ENCODE assay signal across 8 cellular contexts in the genomic region with DNA sequence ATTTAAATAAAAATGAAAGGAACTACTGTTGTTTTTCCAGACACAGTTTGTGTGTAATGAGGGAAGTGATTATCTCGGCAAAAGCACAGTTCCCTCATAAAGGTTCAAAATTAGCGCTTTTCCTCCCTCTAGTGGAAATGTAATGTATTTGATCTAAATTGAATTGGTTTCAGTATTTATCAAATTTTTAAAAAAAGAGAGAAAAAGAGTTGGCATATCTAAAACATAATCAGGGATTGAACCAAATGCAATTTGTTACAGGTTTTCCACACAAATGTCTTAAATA. TPM values are rescaled to one million over a fixed set of nuclear protein-coding genes. Genes with fewer than 3 reads are reported as not detected.
A peak's percentile ranks its signal among the peaks of the same experiment; 100 is the strongest.
DNase-seq lines count a peak whose midpoint lies in the region; ATAC-seq and TF ChIP-seq lines count a peak whose summit lies in the region.

No MANE protein-coding gene starts in this region.

- peaks cover 32% of the 10 kb centered on the region for H3K4me1 Mint-ChIP-seq in activated CD4-positive, alpha-beta T cell treated with anti-CD3 and anti-CD28 coated beads, Interleukin-2, amount 10 ng/mL, durations not matched to agents 7 days and 5 days

- TF ChIP-seq CTCF in epithelial cell of proximal tubule (conservative IDR thresholded peaks at IDR 0.05; ENCODE audit: low read depth, low read length): peak; percentile 53

- no peak for ATAC-seq in GM18511 (IDR thresholded peaks at IDR 0.05; ENCODE audit: unreplicated experiment)
- ATAC-seq in activated naive CD4-positive, alpha-beta T cell treated with anti-CD3 and anti-CD28 coated beads, Interleukin-2, amount 50 U/mL, for 72 hours: no peak

- no peak overlapping the region for H3K4me3 Mint-ChIP-seq in activated CD4-positive, alpha-beta T cell treated with anti-CD3 and anti-CD28 coated beads, Interleukin-2, amount 10 ng/mL, durations not matched to agents 7 days and 5 days

- H3K4me3 ChIP-seq in epithelial cell of proximal tubule (ENCODE audit: low read depth, low read length): no peak overlapping the region

- H3K36me3 Mint-ChIP-seq in activated CD4-positive, alpha-beta T cell treated with anti-CD3 and anti-CD28 coated beads, Interleukin-2, amount 10 ng/mL, durations not matched to agents 7 days and 5 days (ENCODE audit: low read depth): peaks cover 36% of the 10 kb centered on the region
- H3K36me3 Mint-ChIP-seq in activated naive CD4-positive, alpha-beta T cell treated with anti-CD3 and anti-CD28 coated beads, Interleukin-2, amount 50 U/mL, for 72 hours: peaks cover 22 to 34% of the 10 kb centered on the region in 2 donors

- H3K9me3 Mint-ChIP-seq in activated CD4-positive, alpha-beta T cell treated with anti-CD3 and anti-CD28 coated beads, Interleukin-2, amount 10 ng/mL, durations not matched to agents 7 days and 5 days: peaks cover 21% of the 10 kb centered on the region
- H3K9me3 Mint-ChIP-seq in activated naive CD4-positive, alpha-beta T cell treated with anti-CD3 and anti-CD28 coated beads, Interleukin-2, amount 50 U/mL, for 72 hours: peaks cover 19 to 28% of the 10 kb centered on the region in 2 donors

- DNase-seq in activated CD4-positive, alpha-beta T cell treated with anti-CD3 and anti-CD28 coated beads, Interleukin-2, amount 10 ng/mL, durations not matched to agents 7 days and 5 days: no peak
- DNase-seq in activated CD4-positive, alpha-beta T cell treated with anti-CD3 and anti-CD28 coated beads for 4 hours: no peak
- peak; percentile 52 for DNase-seq in NOMO-1 treated with DMSO at 0.1 percent for 48 hours (lab: John Stamatoyannopoulos, UW; ENCODE audit: unreplicated experiment)
- peak; percentile 15 for DNase-seq in epithelial cell of proximal tubule (ENCODE audit: low read depth)
- peak; percentile 79 for DNase-seq in pons (ENCODE audit: low spot score)
- DNase-seq in activated naive CD4-positive, alpha-beta T cell treated with anti-CD3 and anti-CD28 coated beads, Interleukin-2, amount 50 U/mL, for 72 hours (ENCODE audit: low spot score in 2 of 2): no peak
- DNase-seq in HCEC 1CT: no peak

- CTCF ChIA-PET in activated CD4-positive, alpha-beta T cell treated with anti-CD3 and anti-CD28 coated beads, Interleukin-2, amount 10 ng/mL, durations not matched to agents 7 days and 5 days (lab: Charles Lee): no interaction called here

- H3K27ac Mint-ChIP-seq in activated CD4-positive, alpha-beta T cell treated with anti-CD3 and anti-CD28 coated beads, Interleukin-2, amount 10 ng/mL, durations not matched to agents 7 days and 5 days: peak overlapping the region; percentile 20
- no peak overlapping the region for H3K27ac Mint-ChIP-seq in activated naive CD4-positive, alpha-beta T cell treated with anti-CD3 and anti-CD28 coated beads, Interleukin-2, amount 50 U/mL, for 72 hours

- POLR2A ChIA-PET in activated CD4-positive, alpha-beta T cell treated with anti-CD3 and anti-CD28 coated beads, Interleukin-2, amount 10 ng/mL, durations not matched to agents 7 days and 5 days (lab: Charles Lee): no interaction called here

- H3K27me3 Mint-ChIP-seq in activated CD4-positive, alpha-beta T cell treated with anti-CD3 and anti-CD28 coated beads, Interleukin-2, amount 10 ng/mL, durations not matched to agents 7 days and 5 days: peaks cover 2% of the 10 kb centered on the region

RNA-seq across cellular contexts. Expression of a gene that starts 37.5 kb away (rescaled TPM):
- 10 to 100 TPM; 94.3 to 96.0 TPM for total RNA-seq in activated CD4-positive, alpha-beta T cell treated with anti-CD3 and anti-CD28 coated beads, Interleukin-2, amount 10 ng/mL, durations not matched to agents 7 days and 5 days
- 4.3 and 4.6 TPM in 2 replicates for total RNA-seq in epithelial cell of proximal tubule
- 10 to 100 TPM in 1 of 2 donors, 1 to 10 TPM in 1; 1.6 to 13.6 TPM for total RNA-seq in activated naive CD4-positive, alpha-beta T cell treated with anti-CD3 and anti-CD28 coated beads, Interleukin-2, amount 50 U/mL, for 72 hours

RNA-seq across cellular contexts. Expression of a gene that starts 49.3 kb away (rescaled TPM):
- 100 to 1,000 TPM; 100 to 101 TPM for total RNA-seq in activated CD4-positive, alpha-beta T cell treated with anti-CD3 and anti-CD28 coated beads, Interleukin-2, amount 10 ng/mL, durations not matched to agents 7 days and 5 days
- under 0.01 and 0.65 TPM in 2 replicates for total RNA-seq in epithelial cell of proximal tubule
- 10 to 100 TPM in 1 of 2 donors, 1 to 10 TPM in 1; 2.7 to 11.1 TPM for total RNA-seq in activated naive CD4-positive, alpha-beta T cell treated with anti-CD3 and anti-CD28 coated beads, Interleukin-2, amount 50 U/mL, for 72 hours

Comparison
In these comparisons a context has a peak if more than half of its experiments do, and no peak if none do; other contexts are left out.
1. DNase-seq: peak in NOMO-1 treated with DMSO at 0.1 percent for 48 hours (single experiment), epithelial cell of proximal tubule (single experiment) and pons (single experiment); none in activated CD4-positive, alpha-beta T cell treated with anti-CD3 and anti-CD28 coated beads, Interleukin-2, amount 10 ng/mL, durations not matched to agents 7 days and 5 days (single experiment), activated CD4-positive, alpha-beta T cell treated with anti-CD3 and anti-CD28 coated beads for 4 hours (0 of 2), activated naive CD4-positive, alpha-beta T cell treated with anti-CD3 and anti-CD28 coated beads, Interleukin-2, amount 50 U/mL, for 72 hours (0 of 2) and HCEC 1CT (single experiment).
2. RNA of a gene that starts 37.5 kb away (total RNA-seq): 94.3 to 96.0 TPM in activated CD4-positive, alpha-beta T cell treated with anti-CD3 and anti-CD28 coated beads, Interleukin-2, amount 10 ng/mL, durations not matched to agents 7 days and 5 days; 1.6 to 13.6 TPM in activated naive CD4-positive, alpha-beta T cell treated with anti-CD3 and anti-CD28 coated beads, Interleukin-2, amount 50 U/mL, for 72 hours and 4.3 to 4.6 TPM in epithelial cell of proximal tubule; every median in the first group is over 4 times any median in the second.
3. RNA of a gene that starts 49.3 kb away (total RNA-seq): 100 to 101 TPM in activated CD4-positive, alpha-beta T cell treated with anti-CD3 and anti-CD28 coated beads, Interleukin-2, amount 10 ng/mL, durations not matched to agents 7 days and 5 days; 2.7 to 11.1 TPM in activated naive CD4-positive, alpha-beta T cell treated with anti-CD3 and anti-CD28 coated beads, Interleukin-2, amount 50 U/mL, for 72 hours and under 0.01 to 0.65 TPM in epithelial cell of proximal tubule; every median in the first group is over 4 times any median in the second.